ENCODE assay signal across 23 cellular contexts in genomic region chr3:21506061-21506460, GRCh38.
DNase-seq lines count a peak whose midpoint lies in the region; ATAC-seq and TF ChIP-seq lines count a peak whose summit lies in the region.
"Had no signal": no experiment of that assay in that cellular context is flagged by ENCODE, and none has a peak within 500 bp of the region (broad histone marks: within the 10 kb centered on the region; RNA-seq: fewer than 3 reads in every experiment).

No MANE protein-coding gene starts in this region.

- H3K4me3 Mint-ChIP-seq in activated CD4-positive, alpha-beta T cell treated with anti-CD3 and anti-CD28 coated beads, Interleukin-2, amount 10 ng/mL, durations not matched to agents 7 days and 5 days = no peak overlapping the region
- no peak overlapping the region for H3K4me3 Mint-ChIP-seq in activated CD8-positive, alpha-beta T cell treated with anti-CD3 and anti-CD28 coated beads, Interleukin-2, amount 10 ng/mL, durations not matched to agents 7 days and 5 days
- H3K4me3 Mint-ChIP-seq: CD14-positive monocyte; CD8-positive, alpha-beta memory T cell; H9 had no signal

- no peaks in the 10 kb centered on the region for H3K36me3 Mint-ChIP-seq in activated CD4-positive, alpha-beta T cell treated with anti-CD3 and anti-CD28 coated beads, Interleukin-2, amount 10 ng/mL, durations not matched to agents 7 days and 5 days (ENCODE audit: low read depth)
- no peaks in the 10 kb centered on the region for H3K36me3 Mint-ChIP-seq in activated CD8-positive, alpha-beta T cell treated with anti-CD3 and anti-CD28 coated beads, Interleukin-2, amount 10 ng/mL, durations not matched to agents 7 days and 5 days (ENCODE audit: low read depth)
- H3K36me3 Mint-ChIP-seq: CD14-positive monocyte; CD8-positive, alpha-beta memory T cell had no signal

- H3K4me3 ChIP-seq in fibroblast of lung (replicated peaks in 1 of 4; ENCODE audit: control extremely low read depth in 1 of 4, insufficient read depth in 1 of 4, low read depth in 3 of 4, low read length in 4 of 4) (no peak overlapping the region), smooth muscle cell (no peak overlapping the region), thyroid gland (replicated peaks in 1 of 3) (no peak overlapping the region)
- H3K4me3 ChIP-seq: MG63 had no signal

- H3K4me2 ChIP-seq in fibroblast of lung (ENCODE audit: extremely low read depth, insufficient read depth, low read length) (no peak overlapping the region), smooth muscle cell (peak overlapping the region; percentile 63)
- H3K4me2 ChIP-seq: SK-N-SH had no signal

- H3K27ac ChIP-seq in fibroblast of lung (ENCODE audit: insufficient read depth, low read length) = no peak overlapping the region
- H3K27ac ChIP-seq in smooth muscle cell (ENCODE audit: low read depth) = peak overlapping the region; percentile 24
- H3K27ac ChIP-seq in thyroid gland = no peak overlapping the region
- H3K27ac ChIP-seq: 22Rv1 had no signal

- no peak overlapping the region for H2AFZ ChIP-seq in fibroblast of lung (ENCODE audit: low read length)
- no peak overlapping the region for H2AFZ ChIP-seq in smooth muscle cell (ENCODE audit: low read depth)

- no peaks in the 10 kb centered on the region for H3K27me3 ChIP-seq in fibroblast of lung (ENCODE audit: control insufficient read depth, insufficient read depth, low read length)
- H3K27me3 ChIP-seq in smooth muscle cell (ENCODE audit: low read depth) = peaks cover 3% of the 10 kb centered on the region
- no peaks in the 10 kb centered on the region for H3K27me3 ChIP-seq in thyroid gland
- H3K27me3 ChIP-seq: BE2C, MG63 had no signal

- peak; percentile 4 for DNase-seq in NOMO-1 treated with DMSO at 0.1 percent for 48 hours (lab: John Stamatoyannopoulos, UW; ENCODE audit: unreplicated experiment)
- DNase-seq in NOMO-1 treated with dmso at 0.1 percent for 144 hours (lab: John Stamatoyannopoulos, UW; ENCODE audit: unreplicated experiment) = no peak
- peak; percentile 81 for DNase-seq in amniotic epithelial cell (ENCODE audit: low read depth)
- peak; percentile 28 to 86 for DNase-seq in fibroblast of lung (ENCODE audit: low read depth in 2 of 2)
- no peak for DNase-seq in smooth muscle cell (lab: John Stamatoyannopoulos, UW; ENCODE audit: unreplicated experiment)
- no peak for DNase-seq in thyroid gland
- no peak for DNase-seq in activated CD4-positive, alpha-beta T cell treated with anti-CD3 and anti-CD28 coated beads, Interleukin-2, amount 10 ng/mL, durations not matched to agents 7 days and 5 days
- no peak for DNase-seq in activated CD8-positive, alpha-beta T cell treated with anti-CD3 and anti-CD28 coated beads, Interleukin-2, amount 10 ng/mL, durations not matched to agents 7 days and 5 days
- DNase-seq: ACHN; BE2C; CD8-positive, alpha-beta memory T cell; DMS 273 treated with DMSO at 0.1 percent for 48 hours; DMS79; GF-D8; H9; KBM-7; MG63; NCI-H2029; NCI-H446 treated with DMSO at 0.1 percent for 48 hours; NCI-H526; SK-N-SH had no signal

- no peaks in the 10 kb centered on the region for H3K4me1 Mint-ChIP-seq in activated CD4-positive, alpha-beta T cell treated with anti-CD3 and anti-CD28 coated beads, Interleukin-2, amount 10 ng/mL, durations not matched to agents 7 days and 5 days
- no peaks in the 10 kb centered on the region for H3K4me1 Mint-ChIP-seq in activated CD8-positive, alpha-beta T cell treated with anti-CD3 and anti-CD28 coated beads, Interleukin-2, amount 10 ng/mL, durations not matched to agents 7 days and 5 days (ENCODE audit: low read depth)
- H3K4me1 Mint-ChIP-seq: CD8-positive, alpha-beta memory T cell had no signal

- CTCF ChIA-PET in activated CD4-positive, alpha-beta T cell treated with anti-CD3 and anti-CD28 coated beads, Interleukin-2, amount 10 ng/mL, durations not matched to agents 7 days and 5 days (lab: Charles Lee) = no interaction called here
- CTCF ChIA-PET in activated CD8-positive, alpha-beta T cell treated with anti-CD3 and anti-CD28 coated beads, Interleukin-2, amount 10 ng/mL, durations not matched to agents 7 days and 5 days (lab: Charles Lee) = no interaction called here

- intact Hi-C loops in thyroid gland (cut with DNase I) = no loop called here

- no peak for TF ChIP-seq POLR2A in thyroid gland (IDR thresholded peaks at IDR 0.05)

- H3K9ac ChIP-seq in fibroblast of lung (ENCODE audit: insufficient read depth, low read length) (no peak overlapping the region), smooth muscle cell (ENCODE audit: low read depth) (no peak overlapping the region)
- H3K9ac ChIP-seq: SK-N-SH had no signal

- H3K9me3 ChIP-seq in fibroblast of lung (ENCODE audit: control insufficient read depth, insufficient read depth, low read depth, low read length) = no peaks in the 10 kb centered on the region
- no peaks in the 10 kb centered on the region for H3K9me3 ChIP-seq in smooth muscle cell (replicated peaks; ENCODE audit: low read depth)
- H3K9me3 ChIP-seq in thyroid gland = no peaks in the 10 kb centered on the region
- H3K9me3 ChIP-seq: BE2C, MG63, SK-N-SH had no signal

- no peaks in the 10 kb centered on the region for H3K36me3 ChIP-seq in fibroblast of lung (ENCODE audit: control insufficient read depth, insufficient read depth, low read length)
- H3K36me3 ChIP-seq in smooth muscle cell (ENCODE audit: low read depth) = no peaks in the 10 kb centered on the region
- no peaks in the 10 kb centered on the region for H3K36me3 ChIP-seq in thyroid gland
- H3K36me3 ChIP-seq: BE2C, MG63 had no signal

- no peaks in the 10 kb centered on the region for H4K20me1 ChIP-seq in fibroblast of lung (ENCODE audit: control insufficient read depth, extremely low read depth, insufficient read depth, low read length)
- no peaks in the 10 kb centered on the region for H4K20me1 ChIP-seq in smooth muscle cell (ENCODE audit: low read depth)

- 14% methylated on average over 2 of the region's 2 CpGs for WGBS in smooth muscle cell (ENCODE audit: low lambda C conversion rate)
- 44 to 90% methylated on average over 2 of the region's 2 CpGs for WGBS in thyroid gland, 2 donors

- no peaks in the 10 kb centered on the region for H3F3A ChIP-seq in smooth muscle cell (ENCODE audit: low read depth)

- TF ChIP-seq CTCF in fibroblast of lung (conservative IDR thresholded peaks at IDR 0.05 in 1 of 2, IDR thresholded peaks at IDR 0.05 in 1 of 2; ENCODE audit: low read depth in 1 of 2, low read length in 2 of 2) (no peak), smooth muscle cell (IDR thresholded peaks at IDR 0.05; ENCODE audit: borderline replicate concordance, insufficient read depth, poor library complexity, severe bottlenecking) (no peak), thyroid gland (IDR thresholded peaks at IDR 0.05) (no peak)

- POLR2A ChIA-PET in activated CD4-positive, alpha-beta T cell treated with anti-CD3 and anti-CD28 coated beads, Interleukin-2, amount 10 ng/mL, durations not matched to agents 7 days and 5 days (lab: Charles Lee) = no interaction called here
- POLR2A ChIA-PET in activated CD8-positive, alpha-beta T cell treated with anti-CD3 and anti-CD28 coated beads, Interleukin-2, amount 10 ng/mL, durations not matched to agents 7 days and 5 days (lab: Charles Lee) = no interaction called here

- no peak for ATAC-seq in activated CD8-positive, alpha-beta T cell treated with anti-CD3 and anti-CD28 coated beads, Interleukin-2, amount 10 ng/mL, durations not matched to agents 7 days and 5 days

- peaks cover 6% of the 10 kb centered on the region for H3K9me3 Mint-ChIP-seq in activated CD4-positive, alpha-beta T cell treated with anti-CD3 and anti-CD28 coated beads, Interleukin-2, amount 10 ng/mL, durations not matched to agents 7 days and 5 days
- H3K9me3 Mint-ChIP-seq in activated CD8-positive, alpha-beta T cell treated with anti-CD3 and anti-CD28 coated beads, Interleukin-2, amount 10 ng/mL, durations not matched to agents 7 days and 5 days (ENCODE audit: insufficient read depth) = no peaks in the 10 kb centered on the region
- H3K9me3 Mint-ChIP-seq: H9 had no signal

- no peak overlapping the region for H3K27ac Mint-ChIP-seq in activated CD4-positive, alpha-beta T cell treated with anti-CD3 and anti-CD28 coated beads, Interleukin-2, amount 10 ng/mL, durations not matched to agents 7 days and 5 days
- H3K27ac Mint-ChIP-seq in activated CD8-positive, alpha-beta T cell treated with anti-CD3 and anti-CD28 coated beads, Interleukin-2, amount 10 ng/mL, durations not matched to agents 7 days and 5 days = no peak overlapping the region
- H3K27ac Mint-ChIP-seq: CD14-positive monocyte; CD8-positive, alpha-beta memory T cell; H9 had no signal

- H3K27me3 Mint-ChIP-seq in activated CD4-positive, alpha-beta T cell treated with anti-CD3 and anti-CD28 coated beads, Interleukin-2, amount 10 ng/mL, durations not matched to agents 7 days and 5 days = no peaks in the 10 kb centered on the region
- no peaks in the 10 kb centered on the region for H3K27me3 Mint-ChIP-seq in activated CD8-positive, alpha-beta T cell treated with anti-CD3 and anti-CD28 coated beads, Interleukin-2, amount 10 ng/mL, durations not matched to agents 7 days and 5 days (ENCODE audit: low read depth)
- H3K27me3 Mint-ChIP-seq: CD8-positive, alpha-beta memory T cell had no signal

- H3K79me2 ChIP-seq in fibroblast of lung (ENCODE audit: control insufficient read depth, insufficient read depth, low read length) = no peaks in the 10 kb centered on the region
- H3K79me2 ChIP-seq in smooth muscle cell (ENCODE audit: low read depth) = no peaks in the 10 kb centered on the region

- no peaks in the 10 kb centered on the region for H3K4me1 ChIP-seq in fibroblast of lung (ENCODE audit: control insufficient read depth, extremely low read depth, insufficient read depth, low read length)
- no peaks in the 10 kb centered on the region for H3K4me1 ChIP-seq in smooth muscle cell (ENCODE audit: low read depth)
- no peaks in the 10 kb centered on the region for H3K4me1 ChIP-seq in thyroid gland
- H3K4me1 ChIP-seq: BE2C had no signal

Comparison
In these comparisons a context has a peak if more than half of its experiments do, and no peak if none do; other contexts are left out.
1. DNase-seq: peak in NOMO-1 treated with DMSO at 0.1 percent for 48 hours (single experiment), amniotic epithelial cell (single experiment) and fibroblast of lung (2 of 2); none in NOMO-1 treated with dmso at 0.1 percent for 144 hours (single experiment), smooth muscle cell (single experiment), thyroid gland (0 of 2), activated CD4-positive, alpha-beta T cell treated with anti-CD3 and anti-CD28 coated beads, Interleukin-2, amount 10 ng/mL, durations not matched to agents 7 days and 5 days (single experiment) and activated CD8-positive, alpha-beta T cell treated with anti-CD3 and anti-CD28 coated beads, Interleukin-2, amount 10 ng/mL, durations not matched to agents 7 days and 5 days (single experiment).